Comparison of ENCODE assay signal across 16 cellular contexts in genomic region chr17:73261617-73261951, GRCh38. TPM values are rescaled to one million over a fixed set of nuclear protein-coding genes. Genes with fewer than 3 reads are reported as not detected.
DNase-seq lines count a peak whose midpoint lies in the region; ATAC-seq and TF ChIP-seq lines count a peak whose summit lies in the region.
"Had no signal": no experiment of that assay in that cellular context is flagged by ENCODE, and none has a peak within 500 bp of the region (broad histone marks: within the 10 kb centered on the region; RNA-seq: fewer than 3 reads in every experiment).

CPSF4L (minus strand) TSS chr17:73261880; CDS start chr17:73261818, 62 bp downstream.

- peak within 1 kb of the TSS; percentile 95 for H2BK120ac ChIP-seq in neuronal stem cell (ENCODE audit: low read depth, low read length)

- H3K18ac ChIP-seq in neuronal stem cell (ENCODE audit: low read length), result peak within 1 kb of the TSS; percentile 97

- peak within 1 kb of the TSS; percentile 96 for H3K14ac ChIP-seq in neuronal stem cell (ENCODE audit: low read length)

- H3K36me3 ChIP-seq in breast epithelium (no peaks in the 10 kb centered on the region), iPS-18a (ENCODE audit: control insufficient read depth, low read depth, low read length) (no peaks in the 10 kb centered on the region), neuronal stem cell (replicated peaks in 1 of 2; ENCODE audit: control insufficient read depth in 2 of 2, insufficient read depth in 2 of 2, low read length in 2 of 2) (no peaks in the 10 kb centered on the region), left ventricle myocardium inferior (no peaks in the 10 kb centered on the region)
- H3K36me3 ChIP-seq: ascending aorta, thyroid gland had no signal

- intact Hi-C loops in breast epithelium (cut with DNase I; ENCODE audit: low total_unique reads) (no loop called here), MCF 10A (cut with micrococcal nuclease) (no loop called here), left ventricle myocardium inferior (cut with micrococcal nuclease) (no loop called here)

- no peak within 1 kb of the TSS for H4K8ac ChIP-seq in neuronal stem cell (ENCODE audit: low read depth, low read length)

- BruUV-seq in MCF 10A (replicated peaks; lab: Mats Ljungman, UMichigan), result no TSS peak

- no peak for TF ChIP-seq POLR2A in breast epithelium (IDR thresholded peaks at IDR 0.05)

- H3K23ac ChIP-seq in neuronal stem cell (ENCODE audit: low read depth, low read length, poor library complexity), result no peak within 1 kb of the TSS

- peaks cover 0 to 4% of the 10 kb centered on the region in 2 donors for H3K4me1 ChIP-seq in breast epithelium
- peaks cover 17% of the 10 kb centered on the region for H3K4me1 ChIP-seq in iPS-18a (ENCODE audit: control insufficient read depth, low read depth, low read length)
- H3K4me1 ChIP-seq in neuronal stem cell (ENCODE audit: control insufficient read depth in 2 of 2, insufficient read depth in 1 of 2, low read depth in 1 of 2, low read length in 2 of 2), result peaks cover 20 to 21% of the 10 kb centered on the region in 2 donors
- peaks cover 10% of the 10 kb centered on the region for H3K4me1 ChIP-seq in left ventricle myocardium inferior
- H3K4me1 ChIP-seq: ascending aorta, thyroid gland had no signal

- no peaks in the 10 kb centered on the region for H3K4me1 Mint-ChIP-seq in MCF 10A (ENCODE audit: insufficient read depth, unreplicated experiment)
- H3K4me1 Mint-ChIP-seq: CD4-positive, CD25-positive, alpha-beta regulatory T cell had no signal

- no peaks in the 10 kb centered on the region for H3K9me3 Mint-ChIP-seq in MCF 10A (ENCODE audit: unreplicated experiment)
- H3K9me3 Mint-ChIP-seq: activated T-helper 2 cell treated with anti-CD3 and anti-CD28 coated beads, Interferon-gamma antibody, Interleukin-2, Interleukin-4, amounts not matched to agents 10 μg/mL and 5 μg/mL and 100 μg/mL, durations not matched to agents 14 hours and 24 hours and 36 hours; CD4-positive, CD25-positive, alpha-beta regulatory T cell had no signal

- H2AK5ac ChIP-seq in neuronal stem cell (ENCODE audit: low read depth, low read length), result peak within 1 kb of the TSS; percentile 59

- no CpG with 5 or more reads among the region's 9 CpGs for WGBS in neuronal stem cell (ENCODE audit: extremely low coverage in 2 of 2, insufficient read length in 2 of 2, insufficient replicate concordance in 1 of 2), 2 donors

- TF ChIP-seq CTCF in breast epithelium (IDR thresholded peaks at IDR 0.05) (no peak), MCF 10A (IDR thresholded peaks at IDR 0.05; ENCODE audit: unreplicated experiment) (no peak), left ventricle myocardium inferior (IDR thresholded peaks at IDR 0.05; ENCODE audit: borderline replicate concordance) (no peak)

- H3K27ac Mint-ChIP-seq in MCF 10A (ENCODE audit: low read depth, unreplicated experiment), result no peak within 1 kb of the TSS
- H3K27ac Mint-ChIP-seq: activated CD8-positive, alpha-beta T cell treated with anti-CD3 and anti-CD28 coated beads, Interleukin-2, amount 10 ng/mL, durations not matched to agents 7 days and 5 days; activated T-helper 2 cell treated with anti-CD3 and anti-CD28 coated beads, Interferon-gamma antibody, Interleukin-2, Interleukin-4, amounts not matched to agents 10 μg/mL and 5 μg/mL and 100 μg/mL, durations not matched to agents 14 hours and 24 hours and 36 hours; CD4-positive, CD25-positive, alpha-beta regulatory T cell had no signal

- H3K27me3 ChIP-seq in breast epithelium, result no peaks in the 10 kb centered on the region
- H3K27me3 ChIP-seq in iPS-18a (ENCODE audit: control insufficient read depth, insufficient read depth, low read length), result peaks cover 7% of the 10 kb centered on the region
- no peaks in the 10 kb centered on the region for H3K27me3 ChIP-seq in neuronal stem cell (ENCODE audit: control insufficient read depth in 3 of 3, insufficient read depth in 3 of 3, low read depth in 1 of 3, low read length in 3 of 3)
- H3K27me3 ChIP-seq in left ventricle myocardium inferior (ENCODE audit: low read depth), result no peaks in the 10 kb centered on the region
- H3K27me3 ChIP-seq: ascending aorta, thyroid gland had no signal

- ATAC-seq in HG03469 (IDR thresholded peaks at IDR 0.05; ENCODE audit: unreplicated experiment) (no peak), GM18867 (IDR thresholded peaks at IDR 0.05; ENCODE audit: unreplicated experiment) (no peak)
- ATAC-seq: activated CD8-positive, alpha-beta T cell treated with anti-CD3 and anti-CD28 coated beads, Interleukin-2, amount 10 ng/mL, durations not matched to agents 7 days and 5 days had no signal

- H4K91ac ChIP-seq in neuronal stem cell (ENCODE audit: low read depth, low read length, poor library complexity), result no peak within 1 kb of the TSS

- no peak for DNase-seq in breast epithelium (ENCODE audit: low spot score in 2 of 2)
- DNase-seq in MCF 10A (ENCODE audit: unreplicated experiment), result no peak
- DNase-seq in neuronal stem cell (ENCODE audit: low spot score), result no peak
- no peak for DNase-seq in effector CD8-positive, alpha-beta T cell (lab: John Stamatoyannopoulos, UW)
- DNase-seq in left ventricle myocardium inferior, result no peak
- DNase-seq: activated CD8-positive, alpha-beta T cell treated with anti-CD3 and anti-CD28 coated beads, Interleukin-2, amount 10 ng/mL, durations not matched to agents 7 days and 5 days; CD4-positive, CD25-positive, alpha-beta regulatory T cell; NK-92 treated with Interleukin-12 subunit alpha and Interleukin-12 subunit beta, amount 100 ng/mL, for 24 hours; thyroid gland had no signal

- H3K4me2 ChIP-seq in neuronal stem cell (ENCODE audit: insufficient read depth, low read length, poor library complexity, severe bottlenecking), result peak within 1 kb of the TSS; percentile 48

- no peaks in the 10 kb centered on the region for H3K36me3 Mint-ChIP-seq in MCF 10A (ENCODE audit: insufficient read depth, unreplicated experiment)
- H3K36me3 Mint-ChIP-seq: CD4-positive, CD25-positive, alpha-beta regulatory T cell had no signal

- H2BK5ac ChIP-seq in neuronal stem cell (ENCODE audit: low read length), result peak within 1 kb of the TSS; percentile 79

- POLR2A ChIA-PET in MCF 10A (lab: Yijun Ruan, JAX), result interaction anchor here (1.0 to 1.8 kb wide), 2 partner anchors 98 to 108 kb away, joined by 4 read pairs; no protein-coding TSS in a partner anchor

- H3K4me3 ChIP-seq in breast epithelium (peak within 1 kb of the TSS in 2 of 3 donors; percentile 6 to 29), iPS-18a (ENCODE audit: low read length) (peak within 1 kb of the TSS; percentile 16), neuronal stem cell (ENCODE audit: low read length in 2 of 2) (no peak within 1 kb of the TSS), left ventricle myocardium inferior (no peak within 1 kb of the TSS)
- H3K4me3 ChIP-seq: ascending aorta, SK-N-MC, thyroid gland had no signal

- peak within 1 kb of the TSS; percentile 95 for H2AFZ ChIP-seq in neuronal stem cell (ENCODE audit: low read length)

- peak within 1 kb of the TSS; percentile 90 for H2BK15ac ChIP-seq in neuronal stem cell (ENCODE audit: low read length)

- peak within 1 kb of the TSS; percentile 80 to 93 for H3K27ac ChIP-seq in breast epithelium
- no peak within 1 kb of the TSS for H3K27ac ChIP-seq in iPS-18a (ENCODE audit: low read length)
- H3K27ac ChIP-seq in neuronal stem cell (replicated peaks; ENCODE audit: low read length), result no peak within 1 kb of the TSS
- no peak within 1 kb of the TSS for H3K27ac ChIP-seq in left ventricle myocardium inferior (replicated peaks)
- H3K27ac ChIP-seq: ascending aorta, SK-N-MC, thyroid gland had no signal

- H3K9ac ChIP-seq in iPS-18a (ENCODE audit: low read length) (peak within 1 kb of the TSS; percentile 18), neuronal stem cell (ENCODE audit: low read depth, low read length, poor library complexity) (peak within 1 kb of the TSS; percentile 63)

- H3K9me3 ChIP-seq in breast epithelium, result no peaks in the 10 kb centered on the region
- no peaks in the 10 kb centered on the region for H3K9me3 ChIP-seq in iPS-18a (ENCODE audit: control insufficient read depth, low read depth, low read length)
- H3K9me3 ChIP-seq in neuronal stem cell (replicated peaks in 1 of 2; ENCODE audit: control insufficient read depth in 2 of 2, insufficient read depth in 1 of 2, low read depth in 1 of 2, low read length in 2 of 2), result no peaks in the 10 kb centered on the region
- no peaks in the 10 kb centered on the region for H3K9me3 ChIP-seq in left ventricle myocardium inferior (replicated peaks)
- H3K9me3 ChIP-seq: ascending aorta, thyroid gland had no signal

- no peaks in the 10 kb centered on the region for H3K27me3 Mint-ChIP-seq in MCF 10A (ENCODE audit: insufficient read depth, unreplicated experiment)
- H3K27me3 Mint-ChIP-seq: CD4-positive, CD25-positive, alpha-beta regulatory T cell had no signal

- CTCF ChIA-PET in MCF 10A (lab: Yijun Ruan, JAX), result interaction anchor here (0.7 to 4.5 kb wide), 5 partner anchors 29 to 535 kb away, joined by 3 to 22 read pairs (median 3); no protein-coding TSS in a partner anchor

- no peak within 1 kb of the TSS for H3K4me3 Mint-ChIP-seq in MCF 10A (ENCODE audit: unreplicated experiment)
- H3K4me3 Mint-ChIP-seq: activated CD8-positive, alpha-beta T cell treated with anti-CD3 and anti-CD28 coated beads, Interleukin-2, amount 10 ng/mL, durations not matched to agents 7 days and 5 days; CD4-positive, CD25-positive, alpha-beta regulatory T cell had no signal

- no peaks in the 10 kb centered on the region for H3K79me1 ChIP-seq in neuronal stem cell (ENCODE audit: low read depth, low read length)

- H2BK12ac ChIP-seq in neuronal stem cell (ENCODE audit: low read length), result peak within 1 kb of the TSS; percentile 98

- H3K4ac ChIP-seq in neuronal stem cell (ENCODE audit: low read length), result peak within 1 kb of the TSS; percentile 85

RNA-seq across cellular contexts. Expression of gene CPSF4L, which starts in this region (rescaled TPM):
- total RNA-seq in breast epithelium (under 1 TPM in 1 of 3 donors, not detected in 2; 0.29 TPM), MCF 10A (2022) (not detected in 2 replicates), left ventricle myocardium inferior (not detected)
- not detected for polyA plus RNA-seq in neuronal stem cell (2013, experiment 1 of 2)
- not detected for polyA plus RNA-seq in neuronal stem cell (2013, experiment 2 of 2)
- total RNA-seq: activated CD8-positive, alpha-beta T cell treated with anti-CD3 and anti-CD28 coated beads, Interleukin-2, amount 10 ng/mL, durations not matched to agents 7 days and 5 days; activated T-helper 2 cell treated with anti-CD3 and anti-CD28 coated beads, Interferon-gamma antibody, Interleukin-2, Interleukin-4, amounts not matched to agents 10 μg/mL and 5 μg/mL and 100 μg/mL, durations not matched to agents 14 hours and 24 hours and 36 hours; ascending aorta; CD4-positive, CD25-positive, alpha-beta regulatory T cell; pulmonary artery endothelial cell; thyroid gland had no signal
- polyA plus RNA-seq: CD4-positive, CD25-positive, alpha-beta regulatory T cell had no signal

Comparison
In these comparisons a context has a peak if more than half of its experiments do, and no peak if none do; other contexts are left out.
1. H3K27ac ChIP-seq: peak in breast epithelium (2 of 2); none in iPS-18a (single experiment), neuronal stem cell (single experiment) and left ventricle myocardium inferior (single experiment).
2. H3K4me3 ChIP-seq: peak in breast epithelium (2 of 3) and iPS-18a (single experiment); none in neuronal stem cell (0 of 2) and left ventricle myocardium inferior (single experiment).